12 cellular contexts compared by ENCODE assay signal in genomic region chr5:105581988-105582690, GRCh38.
"Had no signal": no experiment of that assay in that cellular context is flagged by ENCODE, and none has a peak within 500 bp of the region (broad histone marks: within the 10 kb centered on the region; RNA-seq: fewer than 3 reads in every experiment).

No MANE protein-coding gene starts in this region.

- ATAC-seq: esophagus mucosa, lower lobe of right lung, right cardiac atrium had no signal

- DNase-seq: activated CD4-positive, alpha-beta memory T cell treated with anti-CD3 and anti-CD28 coated beads for 36 hours; activated gamma-delta T cell treated with Interleukin-2 at 50 U/mL for 16 hours; activated naive CD8-positive, alpha-beta T cell treated with anti-CD3 and anti-CD28 coated beads for 36 hours; activated T-cell treated with anti-CD3 and anti-CD28 coated beads, Interleukin-2, amount 50 U/mL, for 48 hours; brain microvascular endothelial cell; lower lobe of right lung; naive B cell; right cardiac atrium; small intestine; thyroid gland; uterus had no signal
